ENCODE assay signal across 34 cellular contexts in genomic region chr14:26074892-26075291, GRCh38.
"Had no signal": no experiment of that assay in that cellular context is flagged by ENCODE, and none has a peak within 500 bp of the region (broad histone marks: within the 10 kb centered on the region; RNA-seq: fewer than 3 reads in every experiment).

No MANE protein-coding gene starts in this region.

- H3K4me2 ChIP-seq: KMS-11 had no signal

- H3K4me3 ChIP-seq: MG63 had no signal

- H3K27me3 ChIP-seq: MG63 had no signal

- H3K9ac ChIP-seq: KMS-11 had no signal

- DNase-seq: Karpas-422, Kasumi-1, MG63, MM.1S, MV-4-11, NCI-H1048, NCI-H1092, NCI-H1092 treated with DMSO at 0.1 percent for 48 hours, NCI-H1105, NCI-H1105 treated with DMSO at 0.1 percent for 48 hours, NCI-H1417 treated with DMSO at 0.1 percent for 48 hours, NCI-H1436, NCI-H1436 treated with DMSO at 0.1 percent for 48 hours, NCI-H146, NCI-H1694, NCI-H1694 treated with DMSO at 0.1 percent for 48 hours, NCI-H187, NCI-H187 treated with DMSO at 0.1 percent for 48 hours, NCI-H1930, NCI-H2029, NCI-H2029 treated with DMSO at 0.1 percent for 48 hours, NCI-H2081, NCI-H2081 treated with DMSO at 0.1 percent for 48 hours, NCI-H2107, NCI-H2171, NCI-H2171 treated with DMSO at 0.1 percent for 48 hours, NCI-H2227 treated with DMSO at 0.1 percent for 48 hours, NCI-H226, NCI-H345, NCI-H446, NCI-H446 treated with DMSO at 0.1 percent for 48 hours, NCI-H510A, NCI-H510A treated with DMSO at 0.1 percent for 48 hours had no signal

- H3K36me3 ChIP-seq: MG63 had no signal

- H3K27ac ChIP-seq: KMS-11 had no signal

- H3K9me3 ChIP-seq: MG63 had no signal
